8 cellular contexts compared by ENCODE assay signal in genomic region chr2:217934321-217935131, GRCh38.
DNase-seq lines count a peak whose midpoint lies in the region; ATAC-seq and TF ChIP-seq lines count a peak whose summit lies in the region.

No MANE protein-coding gene starts in this region.

- H3K9ac ChIP-seq in mammary epithelial cell (ENCODE audit: insufficient read depth, low read length) (no peak overlapping the region), liver (ENCODE audit: low read depth in 1 of 2, low read length in 2 of 2) (peak overlapping the region; percentile 35 to 45)

- H2AFZ ChIP-seq in mammary epithelial cell (ENCODE audit: low read depth, low read length) (peak overlapping the region; percentile 42), OCI-LY7 (ENCODE audit: low read length) (no peak overlapping the region)

- no peaks in the 10 kb centered on the region for H3K27me3 ChIP-seq in mammary epithelial cell (ENCODE audit: insufficient read depth, low read length)
- H3K27me3 ChIP-seq in liver (ENCODE audit: control insufficient read depth in 4 of 4, insufficient read depth in 4 of 4, low read length in 3 of 4) = no peaks in the 10 kb centered on the region
- H3K27me3 ChIP-seq in upper lobe of right lung = no peaks in the 10 kb centered on the region

- TF ChIP-seq CTCF in mammary epithelial cell (conservative IDR thresholded peaks at IDR 0.05 in 1 of 2, IDR thresholded peaks at IDR 0.05 in 1 of 2; ENCODE audit: extremely low read depth in 1 of 2, insufficient read depth in 1 of 2, low read depth in 1 of 2, low read length in 2 of 2) = no peak
- TF ChIP-seq CTCF in liver (IDR thresholded peaks at IDR 0.05; ENCODE audit: low read depth, low read length, missing input control) = peak; percentile 9
- no peak for TF ChIP-seq CTCF in upper lobe of right lung (IDR thresholded peaks at IDR 0.05)
- no peak for TF ChIP-seq CTCF in OCI-LY7 (conservative IDR thresholded peaks at IDR 0.05; ENCODE audit: low read length)

- in situ Hi-C loops in mammary epithelial cell (cut with MboI; ENCODE audit: low sequenced_read_pairs in 2 of 2) = no loop called here

- no TSS peak for BruUV-seq in mammary epithelial cell (replicated peaks; lab: Mats Ljungman, UMichigan)
- BruUV-seq in OCI-LY7 (replicated peaks; lab: Mats Ljungman, UMichigan) = no TSS peak

- H3K4me1 ChIP-seq in mammary epithelial cell (ENCODE audit: insufficient read depth, low read length) = peaks cover 24% of the 10 kb centered on the region
- peaks cover 35 to 99% (median 90%) of the 10 kb centered on the region in 4 donors for H3K4me1 ChIP-seq in liver (ENCODE audit: control insufficient read depth in 4 of 4, insufficient read depth in 4 of 4, low read length in 3 of 4)
- peaks cover 97% of the 10 kb centered on the region for H3K4me1 ChIP-seq in upper lobe of right lung
- no peaks in the 10 kb centered on the region for H3K4me1 ChIP-seq in OCI-LY7 (ENCODE audit: insufficient read depth, low read length, poor library complexity, severe bottlenecking)

- H3K9me3 ChIP-seq in mammary epithelial cell (replicated peaks; ENCODE audit: insufficient read depth, low read length) (no peaks in the 10 kb centered on the region), liver (ENCODE audit: control insufficient read depth in 4 of 4, low read length in 3 of 4) (no peaks in the 10 kb centered on the region), upper lobe of right lung (no peaks in the 10 kb centered on the region), OCI-LY7 (ENCODE audit: low read length) (no peaks in the 10 kb centered on the region)

- H3K79me2 ChIP-seq in mammary epithelial cell (ENCODE audit: insufficient read depth, low read length) (no peaks in the 10 kb centered on the region), OCI-LY7 (ENCODE audit: insufficient read depth, low read depth, low read length) (no peaks in the 10 kb centered on the region)

- POLR2A ChIA-PET in OCI-LY7 (lab: Charles Lee) = no interaction called here

- H3K27ac ChIP-seq in mammary epithelial cell (ENCODE audit: insufficient read depth, low read depth, low read length) = no peak overlapping the region
- peak overlapping the region; percentile 95 to 99 for H3K27ac ChIP-seq in liver (ENCODE audit: low read depth in 1 of 2, low read length in 2 of 2)
- H3K27ac ChIP-seq in upper lobe of right lung = peak overlapping the region; percentile 91
- H3K27ac ChIP-seq in OCI-LY7 (ENCODE audit: low read depth, low read length, poor library complexity, severe bottlenecking) = no peak overlapping the region

- dilution Hi-C loops in mammary epithelial cell (cut with HindIII; ENCODE audit: low sequenced_read_pairs) = no loop called here

- ATAC-seq in upper lobe of right lung = peak; percentile 50
- no peak for ATAC-seq in HG02852 (IDR thresholded peaks at IDR 0.05; ENCODE audit: unreplicated experiment)

- TF ChIP-seq RAD21 in liver (IDR thresholded peaks at IDR 0.05) = peak; percentile 11 to 52

- CTCF ChIA-PET in mammary epithelial cell (lab: Charles Lee; ENCODE audit: low non-redundant PET) (interaction anchor here (0.6 kb wide), 1 partner anchor 1185 kb away, joined by 3 read pairs; no protein-coding TSS in a partner anchor), OCI-LY7 (lab: Charles Lee; ENCODE audit: unreplicated experiment) (no interaction called here)

- 16% methylated on average over 10 of the region's 13 CpGs for WGBS in mammary epithelial cell (ENCODE audit: low coverage, missing lambda C conversion rate)
- 23% methylated on average over 13 of the region's 13 CpGs for WGBS in liver

- H4K20me1 ChIP-seq in mammary epithelial cell (ENCODE audit: insufficient read depth, low read length) (no peaks in the 10 kb centered on the region), OCI-LY7 (ENCODE audit: insufficient read depth, low read length) (no peaks in the 10 kb centered on the region)

- DNase-seq in stimulated activated CD4-positive, alpha-beta T cell treated with anti-CD3 and anti-CD28 coated beads, Interleukin-1b, Interleukin-23, amount 100 ng/mL, for 48 hours = peak; percentile 12
- DNase-seq in stimulated activated CD4-positive, alpha-beta T cell treated with anti-CD3 and anti-CD28 coated beads, Interleukin-2, amount 100 ng/mL, for 24 hours = no peak
- DNase-seq in mammary epithelial cell (peak; percentile 68), upper lobe of right lung (no peak), OCI-LY7 (ENCODE audit: low spot score) (no peak)
- DNase-seq in stimulated activated CD4-positive, alpha-beta T cell treated with anti-CD3 and anti-CD28 coated beads, Interleukin-12 subunit alpha, Interleukin-12 subunit beta, amount 100 ng/mL, for 4 hours = no peak

- intact Hi-C loops in mammary epithelial cell (cut with micrococcal nuclease) (no loop called here), upper lobe of right lung (cut with DNase I) (loop anchor here (10.0 kb wide), 1 partner anchor 50 kb away; no protein-coding TSS in a partner anchor), OCI-LY7 (cut with micrococcal nuclease; ENCODE audit: unreplicated experiment) (no loop called here)

- peak overlapping the region; percentile 18 for H3K4me2 ChIP-seq in mammary epithelial cell (ENCODE audit: insufficient read depth, low read depth, low read length)
- H3K4me2 ChIP-seq in OCI-LY7 (ENCODE audit: low read length) = no peak overlapping the region

- no peaks in the 10 kb centered on the region for H3K9me2 ChIP-seq in OCI-LY7 (ENCODE audit: insufficient read depth, low read length)

- H3K36me3 ChIP-seq in mammary epithelial cell (ENCODE audit: insufficient read depth, low read length) = no peaks in the 10 kb centered on the region
- no peaks in the 10 kb centered on the region for H3K36me3 ChIP-seq in liver (ENCODE audit: control insufficient read depth in 4 of 4, insufficient read depth in 3 of 4, low read depth in 1 of 4, low read length in 3 of 4)
- no peaks in the 10 kb centered on the region for H3K36me3 ChIP-seq in upper lobe of right lung
- H3K36me3 ChIP-seq in OCI-LY7 (ENCODE audit: insufficient read depth, low read length) = no peaks in the 10 kb centered on the region

- no peak overlapping the region for H3K4me3 ChIP-seq in mammary epithelial cell (replicated peaks in 1 of 3; ENCODE audit: insufficient read depth in 1 of 3, low read depth in 2 of 3, low read length in 3 of 3)
- no peak overlapping the region for H3K4me3 ChIP-seq in liver (ENCODE audit: low read depth in 1 of 3, low read length in 3 of 3)
- peak overlapping the region; percentile 38 for H3K4me3 ChIP-seq in upper lobe of right lung
- no peak overlapping the region for H3K4me3 ChIP-seq in OCI-LY7 (ENCODE audit: low read depth, low read length, poor library complexity, severe bottlenecking)

TF ChIP-seq in liver, 16 proteins besides CTCF, POLR2A, EP300 and RAD21:
- TF ChIP-seq REST (IDR thresholded peaks at IDR 0.05) = peak; percentile 92
- TF ChIP-seq SP1 (IDR thresholded peaks at IDR 0.05) = peak; percentile 42
- TF ChIP-seq MAX (IDR thresholded peaks at IDR 0.05) = peak; percentile 40
- no peak for TF ChIP-seq TAF1 (conservative IDR thresholded peaks at IDR 0.05)
- peak; percentile 47 to 51 for TF ChIP-seq HNF4A (conservative IDR thresholded peaks at IDR 0.05)
- TF ChIP-seq GABPA (IDR thresholded peaks at IDR 0.05 in 1 of 2, conservative IDR thresholded peaks at IDR 0.05 in 1 of 2) = no peak
- peak in 1 of 2 donors; percentile 29 for TF ChIP-seq EGR1 (IDR thresholded peaks at IDR 0.05; ENCODE audit: low read depth in 2 of 2)
- peak; percentile 62 to 72 for TF ChIP-seq RXRA (IDR thresholded peaks at IDR 0.05)

Comparison
In these comparisons a context has a peak if more than half of its experiments do, and no peak if none do; other contexts are left out.
1. DNase-seq: peak in stimulated activated CD4-positive, alpha-beta T cell treated with anti-CD3 and anti-CD28 coated beads, Interleukin-1b, Interleukin-23, amount 100 ng/mL, for 48 hours (single experiment) and mammary epithelial cell (single experiment); none in stimulated activated CD4-positive, alpha-beta T cell treated with anti-CD3 and anti-CD28 coated beads, Interleukin-2, amount 100 ng/mL, for 24 hours (0 of 2), upper lobe of right lung (single experiment), stimulated activated CD4-positive, alpha-beta T cell treated with anti-CD3 and anti-CD28 coated beads, Interleukin-12 subunit alpha, Interleukin-12 subunit beta, amount 100 ng/mL, for 4 hours (single experiment) and OCI-LY7 (single experiment).
2. H3K27ac ChIP-seq: peak in liver (2 of 2) and upper lobe of right lung (single experiment); none in mammary epithelial cell (single experiment) and OCI-LY7 (single experiment).